In the genomic region with DNA sequence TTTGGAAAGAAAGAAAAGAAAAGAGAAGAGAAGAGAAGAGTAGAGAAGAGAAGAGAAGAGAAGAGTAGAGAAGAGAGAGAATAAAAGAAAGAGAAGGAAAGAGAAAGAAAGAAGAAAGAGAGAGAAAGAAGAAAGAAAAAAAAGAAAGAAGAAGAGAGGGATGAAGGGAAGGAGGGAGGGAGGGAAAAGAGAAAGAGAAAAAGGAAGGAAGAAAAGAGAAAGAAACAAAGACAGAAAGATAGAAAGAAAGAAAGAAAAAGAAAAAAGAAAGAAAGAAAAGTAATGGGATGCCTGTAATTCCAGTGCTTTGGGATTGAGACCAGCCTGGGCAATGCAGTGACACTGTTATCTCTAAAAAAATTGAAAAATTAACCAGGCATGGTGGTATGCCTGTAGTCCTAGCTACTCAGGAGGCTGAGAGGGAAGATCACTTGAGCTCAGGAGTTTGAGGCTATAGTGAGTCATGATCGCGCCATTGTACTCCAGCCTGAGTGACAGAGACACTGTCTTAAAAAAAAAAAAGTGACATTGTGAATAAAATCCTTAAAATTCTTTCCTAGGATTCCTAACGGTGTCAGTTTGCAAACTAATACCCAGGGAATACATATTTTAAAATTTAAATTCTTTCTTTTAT, we compare ENCODE assay signal across 18 cellular contexts. TPM values are rescaled to one million over a fixed set of nuclear protein-coding genes. Genes with fewer than 3 reads are reported as not detected.
A peak's percentile ranks its signal among the peaks of the same experiment; 100 is the strongest.
DNase-seq lines count a peak whose midpoint lies in the region; ATAC-seq, FAIRE-seq and TF ChIP-seq lines count a peak whose summit lies in the region.
"Had no signal": no experiment of that assay in that cellular context is flagged by ENCODE, and none has a peak within 500 bp of the region (broad histone marks: within the 10 kb centered on the region; RNA-seq: fewer than 3 reads in every experiment).

No MANE protein-coding gene starts in this region.

- no peak overlapping the region for H3K9ac ChIP-seq in HUES48 (ENCODE audit: low read depth, low read length)
- H3K9ac ChIP-seq in parathyroid adenoma, result no peak overlapping the region

- no peaks in the 10 kb centered on the region for H3K36me3 ChIP-seq in A673 (ENCODE audit: insufficient read depth, low read length, poor library complexity, severe bottlenecking)
- H3K36me3 ChIP-seq in HUES48 (ENCODE audit: control insufficient read depth, insufficient read depth, low read length), result no peaks in the 10 kb centered on the region
- no peaks in the 10 kb centered on the region for H3K36me3 ChIP-seq in parathyroid adenoma (ENCODE audit: control insufficient read depth, insufficient read depth, low read length)
- H3K36me3 ChIP-seq: neutrophil had no signal

- DNase-seq in A673 (ENCODE audit: low spot score), result peak; percentile 42
- peak; percentile 19 for DNase-seq in fibroblast of gingiva (ENCODE audit: low read depth)
- no peak for DNase-seq in frontal cortex (ENCODE audit: low spot score in 2 of 2)
- DNase-seq: activated CD8-positive, alpha-beta T cell treated with anti-CD3 and anti-CD28 coated beads, Interleukin-2, amount 10 ng/mL, durations not matched to agents 7 days and 5 days; activated naive CD4-positive, alpha-beta T cell treated with Interleukin-2 at 50 U/mL for 16 hours; HCEC 1CT; kidney; NCI-H1105 treated with DMSO at 0.1 percent for 48 hours; NCI-H510A treated with DMSO at 0.1 percent for 48 hours; T-helper 9 cell had no signal

- FAIRE-seq in frontal cortex (lab: Jason Lieb, UNC), result no peak
- FAIRE-seq: kidney had no signal

- no peak for TF ChIP-seq CTCF in A673 (conservative IDR thresholded peaks at IDR 0.05; ENCODE audit: low read depth, low read length)
- TF ChIP-seq CTCF in parathyroid adenoma (IDR thresholded peaks at IDR 0.05), result no peak

- H3K27ac ChIP-seq in A673 (ENCODE audit: low read depth, low read length, poor library complexity, severe bottlenecking) (no peak overlapping the region), HUES48 (ENCODE audit: low read depth, low read length) (peak overlapping the region; percentile 86), parathyroid adenoma (no peak overlapping the region)
- H3K27ac ChIP-seq: neutrophil had no signal

- no peaks in the 10 kb centered on the region for H3K79me2 ChIP-seq in parathyroid adenoma

- H3K4me3 ChIP-seq in A673 (ENCODE audit: low read depth, low read length, poor library complexity, severe bottlenecking) (no peak overlapping the region), HUES48 (ENCODE audit: low read depth, low read length) (no peak overlapping the region), parathyroid adenoma (ENCODE audit: low read depth, low read length) (peak overlapping the region; percentile 22)

- no peak overlapping the region for H2AFZ ChIP-seq in parathyroid adenoma

- POLR2A ChIA-PET in A673 (lab: Charles Lee; ENCODE audit: low non-redundant PET), result interaction anchor here (0.7 kb wide), 1 partner anchor 11 kb away, joined by 5 read pairs; no protein-coding TSS in a partner anchor

- no peak for ATAC-seq in HG03159 (IDR thresholded peaks at IDR 0.05; ENCODE audit: unreplicated experiment)
- ATAC-seq in HG03095 (IDR thresholded peaks at IDR 0.05; ENCODE audit: unreplicated experiment), result no peak
- ATAC-seq in HG02798 (IDR thresholded peaks at IDR 0.05; ENCODE audit: poor library complexity, unreplicated experiment), result no peak
- ATAC-seq: activated CD8-positive, alpha-beta T cell treated with anti-CD3 and anti-CD28 coated beads, Interleukin-2, amount 10 ng/mL, durations not matched to agents 7 days and 5 days had no signal

- intact Hi-C loops in A673 (cut with micrococcal nuclease; ENCODE audit: unreplicated experiment), result no loop called here

- H3K27me3 ChIP-seq in A673 (replicated peaks; ENCODE audit: insufficient read depth, low read depth, low read length, poor library complexity), result no peaks in the 10 kb centered on the region
- peaks cover 5% of the 10 kb centered on the region; the same call in 1 of the 2 replicates for H3K27me3 ChIP-seq in HUES48 (ENCODE audit: control insufficient read depth, insufficient read depth, low read length)
- H3K27me3 ChIP-seq in parathyroid adenoma (ENCODE audit: control insufficient read depth, insufficient read depth, low read length), result no peaks in the 10 kb centered on the region

- CTCF ChIA-PET in A673 (lab: Charles Lee), result no interaction called here

- no peak overlapping the region for H3K4me2 ChIP-seq in parathyroid adenoma (ENCODE audit: low read length)

- no TSS peak for BruUV-seq in A673 (replicated peaks; lab: Mats Ljungman, UMichigan)

- H3K4me1 ChIP-seq in A673 (ENCODE audit: insufficient read depth, low read length, poor library complexity, severe bottlenecking) (peaks cover 14% of the 10 kb centered on the region), HUES48 (ENCODE audit: control insufficient read depth, insufficient read depth, low read length) (peaks cover 19% of the 10 kb centered on the region), parathyroid adenoma (no peaks in the 10 kb centered on the region)

- no peaks in the 10 kb centered on the region for H3K9me3 ChIP-seq in A673 (ENCODE audit: low read depth, low read length, poor library complexity, severe bottlenecking)
- H3K9me3 ChIP-seq in HUES48 (ENCODE audit: control insufficient read depth, insufficient read depth, low read length), result no peaks in the 10 kb centered on the region
- H3K9me3 ChIP-seq in parathyroid adenoma (ENCODE audit: control insufficient read depth, low read length), result no peaks in the 10 kb centered on the region
- H3K9me3 ChIP-seq: neutrophil had no signal

RNA-seq across cellular contexts. Expression of a gene that starts 1.7 kb away (rescaled TPM):
- total RNA-seq in A673 (2021), result 0.69 and 1.2 TPM in 2 replicates
- total RNA-seq in frontal cortex, result 2.4 TPM
- total RNA-seq: activated CD8-positive, alpha-beta T cell treated with anti-CD3 and anti-CD28 coated beads, Interleukin-2, amount 10 ng/mL, durations not matched to agents 7 days and 5 days had no signal

RNA-seq across cellular contexts. Expression of a gene that starts 10.4 kb away (rescaled TPM):
- total RNA-seq in A673 (2021), result not detected in 2 replicates
- not detected for total RNA-seq in frontal cortex
- total RNA-seq: activated CD8-positive, alpha-beta T cell treated with anti-CD3 and anti-CD28 coated beads, Interleukin-2, amount 10 ng/mL, durations not matched to agents 7 days and 5 days; cerebellum; fibroblast of villous mesenchyme had no signal

RNA-seq across cellular contexts. Expression of a gene that starts 20.9 kb away (rescaled TPM):
- total RNA-seq in A673 (2021) (not detected in 2 replicates), frontal cortex (not detected)
- total RNA-seq: activated CD8-positive, alpha-beta T cell treated with anti-CD3 and anti-CD28 coated beads, Interleukin-2, amount 10 ng/mL, durations not matched to agents 7 days and 5 days; cerebellum; fibroblast of villous mesenchyme had no signal

RNA-seq across cellular contexts. Expression of a gene that starts 36.7 kb away (rescaled TPM):
- total RNA-seq in A673 (2021) (26.2 and 32.1 TPM in 2 replicates), frontal cortex (15.1 TPM)

RNA-seq across cellular contexts. Expression of a gene that starts 48.9 kb away (rescaled TPM):
- 3.6 and 3.9 TPM in 2 replicates for total RNA-seq in A673 (2021)
- 2.0 TPM for total RNA-seq in frontal cortex

Comparison
In these comparisons a context has a peak if more than half of its experiments do, and no peak if none do; other contexts are left out.
1. DNase-seq: peak in A673 (single experiment) and fibroblast of gingiva (single experiment); none in frontal cortex (0 of 2).